Comparison of ENCODE assay signal across 14 cellular contexts in genomic region chr16:17002557-17002956, GRCh38.
"Had no signal": no experiment of that assay in that cellular context is flagged by ENCODE, and none has a peak within 500 bp of the region (broad histone marks: within the 10 kb centered on the region; RNA-seq: fewer than 3 reads in every experiment).

No MANE protein-coding gene starts in this region.

- H3K9me3 ChIP-seq: ovary, suprapubic skin had no signal

- H3K27me3 Mint-ChIP-seq: type B pancreatic cell had no signal

- H3K27ac ChIP-seq: body of pancreas, epithelial cell of prostate, gastroesophageal sphincter, ovary, sigmoid colon, suprapubic skin had no signal

- H3K4me1 Mint-ChIP-seq: activated naive CD4-positive, alpha-beta T cell treated with anti-CD3 and anti-CD28 coated beads, Interleukin-2, amount 50 U/mL, for 24 hours had no signal

- DNase-seq: amniotic stem cell; body of pancreas; central memory CD4-positive, alpha-beta T cell; effector memory CD4-positive, alpha-beta T cell; left ventricle myocardium superior; ovary; sigmoid colon; stimulated activated CD4-positive, alpha-beta T cell treated with anti-CD3 and anti-CD28 coated beads, Interleukin-2, amount 100 ng/mL, for 24 hours; stimulated activated naive CD4-positive, alpha-beta T cell treated with Interleukin-2 at 50 U/mL for 16 hours had no signal

- H3K4me3 Mint-ChIP-seq: activated naive CD4-positive, alpha-beta T cell treated with anti-CD3 and anti-CD28 coated beads, Interleukin-2, amount 50 U/mL, for 24 hours; type B pancreatic cell had no signal

- H3K27ac Mint-ChIP-seq: activated naive CD4-positive, alpha-beta T cell treated with anti-CD3 and anti-CD28 coated beads, Interleukin-2, amount 50 U/mL, for 24 hours; type B pancreatic cell had no signal

- H3K27me3 ChIP-seq: body of pancreas, gastroesophageal sphincter, ovary, sigmoid colon, suprapubic skin had no signal

- ATAC-seq: body of pancreas, gastroesophageal sphincter, left ventricle myocardium superior had no signal

- H3K4me1 ChIP-seq: body of pancreas, gastroesophageal sphincter, sigmoid colon, suprapubic skin had no signal
